In genomic region chr4:67684839-67685531, GRCh38 we compare ENCODE assay signal across 10 cellular contexts. TPM values are rescaled to one million over a fixed set of nuclear protein-coding genes. Genes with fewer than 3 reads are reported as not detected.
DNase-seq lines count a peak whose midpoint lies in the region; ATAC-seq and TF ChIP-seq lines count a peak whose summit lies in the region.
"Had no signal": no experiment of that assay in that cellular context is flagged by ENCODE, and none has a peak within 500 bp of the region (broad histone marks: within the 10 kb centered on the region; RNA-seq: fewer than 3 reads in every experiment).

No MANE protein-coding gene starts in this region.

- whole genome bisulfite sequencing in esophagus squamous epithelium, 2 donors = 43 to 58% methylated on average over 1 of the region's 1 CpG

- H3K4me1 ChIP-seq in adipocyte (ENCODE audit: control insufficient read depth, insufficient read depth, low read length) (no peaks in the 10 kb centered on the region), esophagus squamous epithelium (peaks cover 0 to 12% (median 0%) of the 10 kb centered on the region in 3 donors)
- no peaks in the 10 kb centered on the region for H3K4me1 ChIP-seq in CD8-positive, alpha-beta T cell (ENCODE audit: insufficient read depth, low read length)

- DNase-seq in activated T-cell treated with anti-CD3 and anti-CD28 coated beads, Interleukin-2, amount 50 U/mL, for 24 hours = no peak
- DNase-seq in activated T-cell treated with anti-CD3 and anti-CD28 coated beads for 4 hours (no peak), adipocyte (ENCODE audit: low read depth) (peak; percentile 39), renal cortical epithelial cell (ENCODE audit: low read depth) (peak; percentile 39), D341Med (ENCODE audit: low spot score) (no peak), esophagus squamous epithelium (lab: John Stamatoyannopoulos, UW) (no peak)
- no peak for DNase-seq in CD8-positive, alpha-beta T cell
- DNase-seq: activated CD8-positive, alpha-beta memory T cell treated with anti-CD3 and anti-CD28 coated beads, Interleukin-2, amount 50 U/mL, for 48 hours; NCI-H748 treated with DMSO at 0.1 percent for 48 hours had no signal

- H3K9ac ChIP-seq in adipocyte (ENCODE audit: low read length) = no peak overlapping the region

- no peak overlapping the region for H3K27ac ChIP-seq in CD8-positive, alpha-beta T cell (ENCODE audit: low read depth, low read length)
- H3K27ac ChIP-seq in esophagus squamous epithelium = no peak overlapping the region

- H3K4me3 ChIP-seq in adipocyte (ENCODE audit: low read length) (no peak overlapping the region), esophagus squamous epithelium (no peak overlapping the region)
- no peak overlapping the region for H3K4me3 ChIP-seq in CD8-positive, alpha-beta T cell (ENCODE audit: low read depth, low read length)

- intact Hi-C loops in CD8-positive, alpha-beta T cell (cut with DNase I, micrococcal nuclease) = loop anchor here in 1 of 2 experiments (5.0 kb wide), 1 partner anchor 38 kb away; no protein-coding TSS in a partner anchor
- intact Hi-C loops in esophagus squamous epithelium (cut with DNase I) = no loop called here

- H3K9me3 ChIP-seq in adipocyte (ENCODE audit: control insufficient read depth, low read length) (no peaks in the 10 kb centered on the region), esophagus squamous epithelium (no peaks in the 10 kb centered on the region)
- H3K9me3 ChIP-seq in CD8-positive, alpha-beta T cell (ENCODE audit: low read length) = no peaks in the 10 kb centered on the region

- H3K4me1 Mint-ChIP-seq in activated T-cell treated with anti-CD3 and anti-CD28 coated beads, Interleukin-2, amount 50 U/mL, for 24 hours (ENCODE audit: low read depth) = peaks cover 44% of the 10 kb centered on the region
- peaks cover 30% of the 10 kb centered on the region for H3K4me1 Mint-ChIP-seq in CD8-positive, alpha-beta T cell (ENCODE audit: low read depth)

- CTCF ChIA-PET in CD8-positive, alpha-beta T cell (lab: Charles Lee) = no interaction called here

- peak overlapping the region; percentile 33 for H3K4me3 Mint-ChIP-seq in activated T-cell treated with anti-CD3 and anti-CD28 coated beads, Interleukin-2, amount 50 U/mL, for 24 hours
- H3K4me3 Mint-ChIP-seq in CD8-positive, alpha-beta T cell = no peak overlapping the region

- TF ChIP-seq CTCF in CD8-positive, alpha-beta T cell (IDR thresholded peaks at IDR 0.05) = no peak
- no peak for TF ChIP-seq CTCF in esophagus squamous epithelium (IDR thresholded peaks at IDR 0.05)

- no peaks in the 10 kb centered on the region for H3K27me3 Mint-ChIP-seq in activated T-cell treated with anti-CD3 and anti-CD28 coated beads, Interleukin-2, amount 50 U/mL, for 24 hours
- H3K27me3 Mint-ChIP-seq in CD8-positive, alpha-beta T cell (ENCODE audit: low read depth) = no peaks in the 10 kb centered on the region

- H3K27me3 ChIP-seq in adipocyte (replicated peaks; ENCODE audit: control insufficient read depth, insufficient read depth, low read length) (no peaks in the 10 kb centered on the region), esophagus squamous epithelium (no peaks in the 10 kb centered on the region)
- H3K27me3 ChIP-seq in CD8-positive, alpha-beta T cell (ENCODE audit: insufficient read depth, low read length) = no peaks in the 10 kb centered on the region

- H3K9me3 Mint-ChIP-seq in activated T-cell treated with anti-CD3 and anti-CD28 coated beads, Interleukin-2, amount 50 U/mL, for 24 hours = no peaks in the 10 kb centered on the region
- H3K9me3 Mint-ChIP-seq in CD8-positive, alpha-beta T cell = no peaks in the 10 kb centered on the region

- POLR2A ChIA-PET in CD8-positive, alpha-beta T cell (lab: Charles Lee) = no interaction called here

- peaks cover 12% of the 10 kb centered on the region for H3K36me3 ChIP-seq in adipocyte (ENCODE audit: control insufficient read depth, insufficient read depth, low read length, severe bottlenecking)
- H3K36me3 ChIP-seq in CD8-positive, alpha-beta T cell (ENCODE audit: insufficient read depth, low read length) = no peaks in the 10 kb centered on the region
- H3K36me3 ChIP-seq in esophagus squamous epithelium = peaks cover 0 to 13% (median 0%) of the 10 kb centered on the region in 3 donors

- ATAC-seq in HG03108 (IDR thresholded peaks at IDR 0.05; ENCODE audit: unreplicated experiment) = peak; percentile 67
- no peak for ATAC-seq in CD8-positive, alpha-beta T cell

- no peak for TF ChIP-seq POLR2A in esophagus squamous epithelium (IDR thresholded peaks at IDR 0.05)

- peaks cover 68% of the 10 kb centered on the region for H3K36me3 Mint-ChIP-seq in activated T-cell treated with anti-CD3 and anti-CD28 coated beads, Interleukin-2, amount 50 U/mL, for 24 hours (ENCODE audit: low read depth)
- peaks cover 57% of the 10 kb centered on the region for H3K36me3 Mint-ChIP-seq in CD8-positive, alpha-beta T cell

- H3K27ac Mint-ChIP-seq in activated T-cell treated with anti-CD3 and anti-CD28 coated beads, Interleukin-2, amount 50 U/mL, for 24 hours = peak overlapping the region; percentile 83
- no peak overlapping the region for H3K27ac Mint-ChIP-seq in CD8-positive, alpha-beta T cell

RNA-seq across cellular contexts. Expression of gene UBA6, which starts 16.0 kb away (rescaled TPM):
- total RNA-seq in renal cortical epithelial cell = 230 and 342 TPM in 2 replicates
- total RNA-seq in CD8-positive, alpha-beta T cell = 10 to 100 TPM; 35.9 to 44.7 TPM
- total RNA-seq in esophagus squamous epithelium = 100 to 1,000 TPM in 1 of 4 donors, 10 to 100 TPM in 3; 51.5 to 103 (median 87.8) TPM

Comparison
In these comparisons a context has a peak if more than half of its experiments do, and no peak if none do; other contexts are left out.
1. DNase-seq: peak in adipocyte (single experiment) and renal cortical epithelial cell (single experiment); none in activated T-cell treated with anti-CD3 and anti-CD28 coated beads, Interleukin-2, amount 50 U/mL, for 24 hours (single experiment), activated T-cell treated with anti-CD3 and anti-CD28 coated beads for 4 hours (single experiment), CD8-positive, alpha-beta T cell (0 of 7), D341Med (single experiment) and esophagus squamous epithelium (single experiment).